19 cellular contexts compared by ENCODE assay signal in genomic region chr1:10379676-10380075, GRCh38. TPM values are rescaled to one million over a fixed set of nuclear protein-coding genes. Genes with fewer than 3 reads are reported as not detected.
DNase-seq lines count a peak whose midpoint lies in the region; ATAC-seq and TF ChIP-seq lines count a peak whose summit lies in the region.
"Had no signal": no experiment of that assay in that cellular context is flagged by ENCODE, and none has a peak within 500 bp of the region (broad histone marks: within the 10 kb centered on the region; RNA-seq: fewer than 3 reads in every experiment).

No MANE protein-coding gene starts in this region.

- H2AK9ac ChIP-seq in IMR-90 (replicated peaks; ENCODE audit: low read depth, low read length, poor library complexity) = no peak overlapping the region

- TF ChIP-seq RAD21 in IMR-90 (IDR thresholded peaks at IDR 0.05; ENCODE audit: low read length) = no peak

- in situ Hi-C loops in IMR-90 (cut with MboI; ENCODE audit: low sequenced_read_pairs) = loop anchor here (5.0 kb wide), 2 partner anchors 38 to 113 kb away; no protein-coding TSS in a partner anchor

- no peak overlapping the region for H4K91ac ChIP-seq in IMR-90 (ENCODE audit: insufficient read depth, low read depth, low read length)

- ATAC-seq in IMR-90 (ENCODE audit: low read depth) = no peak
- ATAC-seq in left lobe of liver = no peak
- ATAC-seq: PC-3 had no signal

- H4K20me1 ChIP-seq in IMR-90 (ENCODE audit: insufficient read depth, low read length) = no peaks in the 10 kb centered on the region
- H4K20me1 ChIP-seq in osteoblast (ENCODE audit: insufficient read depth, low read length) = no peaks in the 10 kb centered on the region
- H4K20me1 ChIP-seq: BLaER1 treated with 17β-estradiol and CSF1 and Interleukin-3, amounts not matched to agents 10 nM and 100 nM had no signal

- H3K27ac Mint-ChIP-seq in type B pancreatic cell = peak overlapping the region; percentile 100

- H3K27ac ChIP-seq in IMR-90 (ENCODE audit: insufficient read depth, low read length) = no peak overlapping the region
- peak overlapping the region in 46 of 59 donors; percentile 4 to 90 (median 66) for H3K27ac ChIP-seq in dorsolateral prefrontal cortex
- H3K27ac ChIP-seq in osteoblast (ENCODE audit: low read depth, low read length) = peak overlapping the region; percentile 81
- no peak overlapping the region for H3K27ac ChIP-seq in RWPE1
- H3K27ac ChIP-seq: SJSA1 had no signal

- H2BK20ac ChIP-seq in IMR-90 (ENCODE audit: low read depth, low read length) = no peak overlapping the region

- H3K4me2 ChIP-seq in IMR-90 (ENCODE audit: low read depth, low read length) (no peak overlapping the region), osteoblast (ENCODE audit: insufficient read depth, low read length) (no peak overlapping the region)
- H3K4me2 ChIP-seq: BLaER1 treated with 17β-estradiol and CSF1 and Interleukin-3, amounts not matched to agents 10 nM and 100 nM had no signal

- no peak overlapping the region for H3K18ac ChIP-seq in IMR-90 (ENCODE audit: low read depth, low read length)

- H3K9ac ChIP-seq in IMR-90 (ENCODE audit: low read depth, low read length) = no peak overlapping the region

- H2AFZ ChIP-seq in IMR-90 (replicated peaks; ENCODE audit: low read length, poor library complexity) = no peak overlapping the region
- H2AFZ ChIP-seq in osteoblast (ENCODE audit: low read length) = no peak overlapping the region

- H4K5ac ChIP-seq in IMR-90 (ENCODE audit: low read depth, low read length) = no peak overlapping the region

- peaks cover 11% of the 10 kb centered on the region for H3K36me3 ChIP-seq in IMR-90 (ENCODE audit: control insufficient read depth, insufficient read depth, low read length)
- peaks cover 15% of the 10 kb centered on the region for H3K36me3 ChIP-seq in osteoblast (ENCODE audit: insufficient read depth, low read length)

- no peaks in the 10 kb centered on the region for H3K79me2 ChIP-seq in osteoblast (ENCODE audit: insufficient read depth, low read length)

- H3K4me3 Mint-ChIP-seq in type B pancreatic cell = no peak overlapping the region
- H3K4me3 Mint-ChIP-seq: IgD-negative memory B cell had no signal

- H2BK15ac ChIP-seq in IMR-90 (ENCODE audit: low read depth, low read length) = no peak overlapping the region

- dilution Hi-C loops in IMR-90 (cut with HindIII; ENCODE audit: low sequenced_read_pairs, unreplicated experiment) = no loop called here

- peaks cover 6% of the 10 kb centered on the region for H3K4me1 ChIP-seq in IMR-90 (ENCODE audit: control insufficient read depth, insufficient read depth, low read length)
- peaks cover 17% of the 10 kb centered on the region for H3K4me1 ChIP-seq in osteoblast (ENCODE audit: insufficient read depth, low read length)

- CTCF ChIA-PET in IMR-90 (lab: Yijun Ruan, JAX) = no interaction called here
- CTCF ChIA-PET in RWPE1 (lab: Yijun Ruan, JAX) = no interaction called here

- H3K9me3 ChIP-seq in IMR-90 (ENCODE audit: control insufficient read depth, insufficient read depth, low read length) (no peaks in the 10 kb centered on the region), osteoblast (ENCODE audit: low read depth, low read length) (no peaks in the 10 kb centered on the region)
- H3K9me3 ChIP-seq: BLaER1 treated with 17β-estradiol and CSF1 and Interleukin-3, amounts not matched to agents 10 nM and 100 nM; MG63; SJSA1 had no signal

- no peak overlapping the region for H3K23ac ChIP-seq in IMR-90 (ENCODE audit: low read depth, low read length)

- POLR2A ChIA-PET in IMR-90 (lab: Charles Lee; ENCODE audit: unreplicated experiment) = no interaction called here
- POLR2A ChIA-PET in RWPE1 (lab: Yijun Ruan, JAX; ENCODE audit: low non-redundant PET) = no interaction called here

- 0 out of 4 replicates have a peak, but pooled peaks cover 0 to 4% of the 10 kb centered on the region in 2 experiments for H3K79me1 ChIP-seq in IMR-90 (ENCODE audit: low read depth in 1 of 2, low read length in 2 of 2)

- peaks cover 21% of the 10 kb centered on the region for H3K36me3 Mint-ChIP-seq in type B pancreatic cell

- no peak overlapping the region for H3K4me3 ChIP-seq in IMR-90 (ENCODE audit: insufficient read depth, low read depth, low read length)
- no peak overlapping the region for H3K4me3 ChIP-seq in dorsolateral prefrontal cortex
- no peak overlapping the region for H3K4me3 ChIP-seq in osteoblast (ENCODE audit: insufficient read depth, low read length)
- H3K4me3 ChIP-seq: BLaER1 treated with 17β-estradiol and CSF1 and Interleukin-3, amounts not matched to agents 10 nM and 100 nM; MG63; SJSA1 had no signal

- no peaks in the 10 kb centered on the region for H3K9me3 Mint-ChIP-seq in type B pancreatic cell
- H3K9me3 Mint-ChIP-seq: IgD-negative memory B cell had no signal

- H3K27me3 ChIP-seq in IMR-90 (ENCODE audit: control insufficient read depth, insufficient read depth, low read length) (no peaks in the 10 kb centered on the region), dorsolateral prefrontal cortex (no peaks in the 10 kb centered on the region), osteoblast (ENCODE audit: insufficient read depth, low read length) (no peaks in the 10 kb centered on the region)
- H3K27me3 ChIP-seq: BLaER1 treated with 17β-estradiol and CSF1 and Interleukin-3, amounts not matched to agents 10 nM and 100 nM; MG63; SJSA1 had no signal

- no peak for TF ChIP-seq POLR2A in IMR-90 (IDR thresholded peaks at IDR 0.05; ENCODE audit: low read depth, low read length)

- H3K4me1 Mint-ChIP-seq in type B pancreatic cell (ENCODE audit: unreplicated experiment) = peaks cover 14% of the 10 kb centered on the region

- H2AK5ac ChIP-seq in IMR-90 (ENCODE audit: low read depth, low read length) = peak overlapping the region; percentile 74

- intact Hi-C loops in IMR-90 (cut with micrococcal nuclease) = no loop called here
- intact Hi-C loops in dorsolateral prefrontal cortex (cut with DNase I) = loop anchor here (5.0 to 10.0 kb wide), 3 partner anchors 37 to 113 kb away; no protein-coding TSS in a partner anchor

- H3K27me3 Mint-ChIP-seq in type B pancreatic cell = no peaks in the 10 kb centered on the region
- H3K27me3 Mint-ChIP-seq: IgD-negative memory B cell had no signal

- H3K56ac ChIP-seq in IMR-90 (ENCODE audit: extremely low read depth, insufficient read depth, low read length) = no peak overlapping the region

- 100% methylated on average over 3 of the region's 6 CpGs; no CpG with 5 or more reads in 1 of the 2 experiments for WGBS in IMR-90 (ENCODE audit: extremely low coverage in 2 of 2, insufficient read length in 1 of 2), 2 experiments

- no peak for TF ChIP-seq CTCF in IMR-90 (conservative IDR thresholded peaks at IDR 0.05; ENCODE audit: low read depth, low read length)
- no peak for TF ChIP-seq CTCF in dorsolateral prefrontal cortex (IDR thresholded peaks at IDR 0.05 in 54 of 56, conservative IDR thresholded peaks at IDR 0.05 in 2 of 56; ENCODE audit: low read depth in 1 of 56, partially characterized antibody in 56 of 56)
- TF ChIP-seq CTCF in osteoblast (IDR thresholded peaks at IDR 0.05; ENCODE audit: extremely low read depth, low read depth, low read length) = no peak
- no peak for TF ChIP-seq CTCF in type B pancreatic cell (conservative IDR thresholded peaks at IDR 0.05)
- TF ChIP-seq CTCF in RWPE1 (conservative IDR thresholded peaks at IDR 0.05; ENCODE audit: low read depth) = no peak

- peaks cover 5% of the 10 kb centered on the region; the same call in 1 of the 2 replicates for H3K9me1 ChIP-seq in IMR-90 (ENCODE audit: insufficient read depth, low read length)

- DNase-seq in IMR-90 (no peak), dorsolateral prefrontal cortex (no peak), osteoblast (ENCODE audit: insufficient read length, low spot score, missing footprints) (no peak), type B pancreatic cell (ENCODE audit: extremely low spot score, unreplicated experiment) (no peak), RWPE1 (ENCODE audit: low spot score) (no peak), left lobe of liver (ENCODE audit: low spot score) (no peak), GOT3 (lab: John Stamatoyannopoulos, UW) (no peak)
- DNase-seq: H7, Kasumi-1, MG63, NCI-H1048, NCI-H1436, NCI-H1930, NCI-H345, NCI-H524 treated with DMSO at 0.1 percent for 48 hours, PC-3 had no signal

- no peak overlapping the region for H3K14ac ChIP-seq in IMR-90 (replicated peaks; ENCODE audit: low read depth, low read length)

- peak overlapping the region; percentile 15 for H2BK5ac ChIP-seq in IMR-90 (ENCODE audit: low read depth, low read length, poor library complexity, severe bottlenecking)

- H2BK120ac ChIP-seq in IMR-90 (ENCODE audit: low read depth, low read length) = no peak overlapping the region

- no peak overlapping the region for H4K8ac ChIP-seq in IMR-90 (ENCODE audit: low read depth in 2 of 2, low read length in 2 of 2)

- no TSS peak for BruUV-seq in IMR-90 (replicated peaks; lab: Mats Ljungman, UMichigan)

- no peak overlapping the region; the same call in 1 of the 2 replicates for H3K4ac ChIP-seq in IMR-90 (ENCODE audit: low read depth, low read length)

TF ChIP-seq in IMR-90, 13 proteins besides CTCF, POLR2A, EP300 and RAD21 (continues in another document):
- TF ChIP-seq MXI1 (IDR thresholded peaks at IDR 0.05; ENCODE audit: borderline replicate concordance, low read depth, low read length) (no peak), MAFK (IDR thresholded peaks at IDR 0.05; ENCODE audit: low read depth, low read length) (no peak), CEBPB (IDR thresholded peaks at IDR 0.05; ENCODE audit: low read depth, low read length) (no peak), RCOR1 (IDR thresholded peaks at IDR 0.05; ENCODE audit: insufficient replicate concordance, low read length) (no peak), RFX5 (IDR thresholded peaks at IDR 0.05; ENCODE audit: low read depth, low read length) (no peak)

RNA-seq across cellular contexts. Expression of gene PGD, which starts 19.2 kb away (rescaled TPM):
- total RNA-seq in IMR-90 (2012; rRNA removed) (187 and 216 TPM in 2 replicates), dorsolateral prefrontal cortex (10 to 100 TPM; 47.6 to 99.3 (median 70.6) TPM), osteoblast (136 and 142 TPM in 2 replicates), type B pancreatic cell (ENCODE audit: low replicate concordance) (294 and 366 TPM in 2 replicates), left lobe of liver (51.2 TPM)
- polyA plus RNA-seq in IMR-90 (2012; rRNA removed) = 103 and 118 TPM in 2 replicates
- 89.5 and 99.0 TPM in 2 replicates for polyA plus RNA-seq in IMR-90 (2012; cell fraction: cytosol; rRNA removed)
- polyA plus RNA-seq in IMR-90 (2012; cell fraction: nucleus; rRNA removed; ENCODE audit: low replicate concordance) = 78.3 and 98.0 TPM in 2 replicates

RNA-seq across cellular contexts. Expression of gene CENPS, which starts 50.6 kb away (rescaled TPM):
- 9.9 and 11.4 TPM in 2 replicates for total RNA-seq in IMR-90 (2012; rRNA removed)
- 10.6 and 12.3 TPM in 2 replicates for polyA plus RNA-seq in IMR-90 (2012; rRNA removed)
- 5.4 and 6.6 TPM in 2 replicates for polyA plus RNA-seq in IMR-90 (2012; cell fraction: cytosol; rRNA removed)
- polyA plus RNA-seq in IMR-90 (2012; cell fraction: nucleus; rRNA removed; ENCODE audit: low replicate concordance) = 3.8 and 5.6 TPM in 2 replicates
- 10 to 100 TPM in 108 of 120 experiments, 1 to 10 TPM in 12; 7.2 to 24.1 (median 14.9) TPM for total RNA-seq in dorsolateral prefrontal cortex
- 13.6 and 17.4 TPM in 2 replicates for total RNA-seq in osteoblast
- total RNA-seq in type B pancreatic cell (ENCODE audit: low replicate concordance) = 17.8 and 24.7 TPM in 2 replicates
- total RNA-seq in left lobe of liver = 9.7 TPM

Comparison
In these comparisons a context has a peak if more than half of its experiments do, and no peak if none do; other contexts are left out.
1. H3K27ac ChIP-seq: peak in dorsolateral prefrontal cortex (46 of 59) and osteoblast (single experiment); none in IMR-90 (single experiment) and RWPE1 (single experiment).